9 cellular contexts compared by ENCODE assay signal in genomic region chr20:16528078-16528477, GRCh38.
A peak's percentile ranks its signal among the peaks of the same experiment; 100 is the strongest.
DNase-seq lines count a peak whose midpoint lies in the region; ATAC-seq and TF ChIP-seq lines count a peak whose summit lies in the region.
"Had no signal": no experiment of that assay in that cellular context is flagged by ENCODE, and none has a peak within 500 bp of the region (broad histone marks: within the 10 kb centered on the region; RNA-seq: fewer than 3 reads in every experiment).

No MANE protein-coding gene starts in this region.

- no peak overlapping the region for H3K4me3 ChIP-seq in choroid plexus epithelial cell (ENCODE audit: low read depth, low read length)
- H3K4me3 ChIP-seq: GM12878 had no signal

- POLR2A ChIA-PET in HEK293T (lab: Yijun Ruan, JAX), result no interaction called here

- CTCF ChIA-PET in HEK293T (lab: Yijun Ruan, JAX), result no interaction called here

- ATAC-seq in HG02885 (IDR thresholded peaks at IDR 0.05; ENCODE audit: poor library complexity, unreplicated experiment), result no peak
- ATAC-seq: GM12878 had no signal

- no peak for TF ChIP-seq CTCF in choroid plexus epithelial cell (conservative IDR thresholded peaks at IDR 0.05; ENCODE audit: low read depth, low read length)

- DNase-seq in DMS153 treated with DMSO at 0.1 percent for 48 hours (lab: John Stamatoyannopoulos, UW; ENCODE audit: unreplicated experiment) (peak; percentile 80), NCI-H2171 treated with DMSO at 0.1 percent for 48 hours (lab: John Stamatoyannopoulos, UW) (peak; percentile 91), choroid plexus epithelial cell (ENCODE audit: low read depth) (peak; percentile 95), non-pigmented ciliary epithelial cell (ENCODE audit: low read depth) (peak; percentile 89), HEK293T (ENCODE audit: extremely low spot score) (no peak), cerebellar cortex (ENCODE audit: low spot score) (no peak), D341Med (ENCODE audit: low spot score) (no peak)

TF ChIP-seq in HEK293T, 16 proteins besides CTCF, POLR2A, EP300 and RAD21:
- TF ChIP-seq NFRKB (IDR thresholded peaks at IDR 0.05) (no peak), L3MBTL2 (conservative IDR thresholded peaks at IDR 0.05) (no peak), FOXK2 (IDR thresholded peaks at IDR 0.05) (no peak), FOXA1 (IDR thresholded peaks at IDR 0.05) (no peak), ZNF384 (IDR thresholded peaks at IDR 0.05) (no peak), CTBP1 (IDR thresholded peaks at IDR 0.05; ENCODE audit: borderline replicate concordance) (no peak), LEF1 (IDR thresholded peaks at IDR 0.05; ENCODE audit: borderline replicate concordance) (no peak), HDGF (IDR thresholded peaks at IDR 0.05; ENCODE audit: borderline replicate concordance) (no peak), SP1 (IDR thresholded peaks at IDR 0.05) (no peak), ELF4 (IDR thresholded peaks at IDR 0.05) (no peak), TARDBP (IDR thresholded peaks at IDR 0.05) (no peak), SUZ12 (IDR thresholded peaks at IDR 0.05) (no peak), BHLHE40 (IDR thresholded peaks at IDR 0.05; ENCODE audit: borderline replicate concordance) (no peak), FOXM1 (IDR thresholded peaks at IDR 0.05; ENCODE audit: borderline replicate concordance) (no peak), ARNT (IDR thresholded peaks at IDR 0.05) (no peak)
- TF ChIP-seq, protein P1, sequence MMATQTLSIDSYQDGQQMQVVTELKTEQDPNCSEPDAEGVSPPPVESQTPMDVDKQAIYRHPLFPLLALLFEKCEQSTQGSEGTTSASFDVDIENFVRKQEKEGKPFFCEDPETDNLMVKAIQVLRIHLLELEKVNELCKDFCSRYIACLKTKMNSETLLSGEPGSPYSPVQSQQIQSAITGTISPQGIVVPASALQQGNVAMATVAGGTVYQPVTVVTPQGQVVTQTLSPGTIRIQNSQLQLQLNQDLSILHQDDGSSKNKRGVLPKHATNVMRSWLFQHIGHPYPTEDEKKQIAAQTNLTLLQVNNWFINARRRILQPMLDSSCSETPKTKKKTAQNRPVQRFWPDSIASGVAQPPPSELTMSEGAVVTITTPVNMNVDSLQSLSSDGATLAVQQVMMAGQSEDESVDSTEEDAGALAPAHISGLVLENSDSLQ (IDR thresholded peaks at IDR 0.05), result no peak

Comparison
In these comparisons a context has a peak if more than half of its experiments do, and no peak if none do; other contexts are left out.
1. DNase-seq: peak in DMS153 treated with DMSO at 0.1 percent for 48 hours (single experiment), NCI-H2171 treated with DMSO at 0.1 percent for 48 hours (single experiment), choroid plexus epithelial cell (single experiment) and non-pigmented ciliary epithelial cell (single experiment); none in HEK293T (single experiment), cerebellar cortex (single experiment) and D341Med (single experiment).